Comparison of ENCODE assay signal across 9 cellular contexts in the genomic region with DNA sequence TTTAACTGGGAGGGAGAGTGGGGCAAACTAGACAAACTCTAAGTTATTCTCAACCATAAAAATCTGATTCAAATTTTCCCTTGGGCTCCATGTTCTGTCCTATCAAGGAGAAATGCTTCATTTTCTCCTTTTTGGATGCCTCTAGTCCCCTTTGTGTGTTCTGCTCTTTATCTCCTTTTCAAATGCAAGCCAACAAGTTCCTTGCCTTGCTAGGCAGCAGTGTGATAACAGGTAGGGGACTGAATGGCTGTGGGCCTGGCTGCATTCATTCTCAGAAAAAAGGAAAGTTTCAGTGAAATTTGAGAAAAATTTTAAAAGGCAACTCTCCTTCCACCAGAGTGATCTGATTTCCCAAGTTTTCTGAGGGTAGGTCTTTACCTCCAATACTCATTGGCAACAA. TPM values are rescaled to one million over a fixed set of nuclear protein-coding genes. Genes with fewer than 3 reads are reported as not detected.
"Had no signal": no experiment of that assay in that cellular context is flagged by ENCODE, and none has a peak within 500 bp of the region (broad histone marks: within the 10 kb centered on the region; RNA-seq: fewer than 3 reads in every experiment).

No MANE protein-coding gene starts in this region.

- H3K27ac ChIP-seq: HL-60 had no signal

- H3K9me3 ChIP-seq: HAP-1 had no signal

- H3K4me3 Mint-ChIP-seq: HFFc6 had no signal

- DNase-seq: GOT3, HFFc6, IMR-90 had no signal

- ATAC-seq: HCT116, K562 had no signal

- H3K36me3 ChIP-seq: HAP-1 had no signal

- H3K27ac Mint-ChIP-seq: HFFc6 had no signal

- H3K4me1 ChIP-seq: HAP-1 had no signal

- FAIRE-seq: H54, K562 had no signal

- H3K4me3 ChIP-seq: HAP-1, K562 had no signal

RNA-seq across cellular contexts. Expression of gene MMP8, which starts 26.9 kb away (rescaled TPM):
- total RNA-seq: HFFc6, K562 had no signal
- polyA plus RNA-seq: K562 had no signal

RNA-seq across cellular contexts. Expression of gene MMP10, which starts 28.8 kb away (rescaled TPM):
- total RNA-seq: HT1080, IMR-90, K562 had no signal
- polyA plus RNA-seq: IMR-90, K562 had no signal

RNA-seq across cellular contexts. Expression of gene MMP27, which starts 46.1 kb away (rescaled TPM):
- total RNA-seq: HFFc6, HT1080, IMR-90, K562 had no signal
- polyA plus RNA-seq: IMR-90, K562 had no signal
